Comparison of ENCODE assay signal across 9 cellular contexts in the genomic region with DNA sequence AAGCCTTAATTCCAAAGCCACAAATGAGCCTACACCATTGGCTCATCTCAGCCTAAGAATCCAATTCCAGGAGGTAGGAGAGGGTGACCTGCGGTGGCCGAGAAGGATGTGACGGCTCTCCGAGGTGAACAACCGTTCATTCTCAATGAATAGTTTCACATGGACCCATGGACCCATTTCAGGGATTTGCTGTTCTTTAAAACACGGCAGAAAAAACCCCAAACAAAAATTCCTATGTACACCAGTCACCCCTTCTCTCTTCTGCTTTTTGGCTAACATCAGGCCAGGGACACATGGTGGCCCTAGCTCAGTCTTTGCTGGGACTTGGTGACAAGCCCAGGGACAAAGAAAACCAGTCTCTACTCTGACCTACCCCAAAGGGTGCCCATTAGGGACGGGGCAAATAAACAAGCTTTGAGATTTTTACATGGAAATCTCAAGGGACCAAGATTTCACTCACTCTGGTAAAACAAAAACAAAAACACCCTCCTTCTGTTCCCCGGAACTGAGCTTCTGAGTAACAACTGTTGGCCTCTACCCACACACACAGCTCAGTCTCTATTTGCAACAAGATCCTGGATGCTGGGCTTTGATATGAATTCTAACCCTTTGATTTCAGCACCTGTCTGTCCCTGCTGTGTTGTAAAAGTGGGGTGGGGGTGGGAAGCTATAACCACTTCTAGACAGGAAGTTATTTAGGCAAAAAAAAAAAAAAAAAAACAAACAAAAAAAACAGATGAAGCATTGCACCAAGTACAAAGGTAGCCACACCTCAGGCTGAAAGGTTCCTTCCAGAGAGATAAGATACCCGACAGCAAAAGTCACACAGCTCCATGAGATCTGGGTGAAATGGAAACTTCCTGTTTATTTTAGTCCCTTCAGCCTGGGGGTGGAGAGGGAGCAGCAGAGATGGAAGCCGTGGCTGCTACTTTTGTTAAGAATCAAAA. TPM values are rescaled to one million over a fixed set of nuclear protein-coding genes. Genes with fewer than 3 reads are reported as not detected.
DNase-seq lines count a peak whose midpoint lies in the region; ATAC-seq and TF ChIP-seq lines count a peak whose summit lies in the region.
"Had no signal": no experiment of that assay in that cellular context is flagged by ENCODE, and none has a peak within 500 bp of the region (broad histone marks: within the 10 kb centered on the region; RNA-seq: fewer than 3 reads in every experiment).

No MANE protein-coding gene starts in this region.

- CTCF ChIA-PET in AG04450 (lab: Charles Lee): interaction anchor here (1.0 kb wide), 1 partner anchor 10 kb away, joined by 4 read pairs; no protein-coding TSS in a partner anchor
- CTCF ChIA-PET in IMR-90 (lab: Yijun Ruan, JAX): no interaction called here

- H3K14ac ChIP-seq in IMR-90 (replicated peaks; ENCODE audit: low read depth, low read length): peak overlapping the region; percentile 79; the same call in 1 of the 2 replicates

- H3K4me2 ChIP-seq in IMR-90 (ENCODE audit: low read depth, low read length): peak overlapping the region; percentile 52

- H3K18ac ChIP-seq in IMR-90 (ENCODE audit: low read depth, low read length): peak overlapping the region; percentile 84

- H2AFZ ChIP-seq in IMR-90 (replicated peaks; ENCODE audit: low read length, poor library complexity): peak overlapping the region; percentile 79

- ATAC-seq in IMR-90 (ENCODE audit: low read depth) (peak; percentile 36), right lobe of liver (peak; percentile 55 to 59 (median 56)), GM21576 (IDR thresholded peaks at IDR 0.05; ENCODE audit: unreplicated experiment) (no peak), GM21619 (IDR thresholded peaks at IDR 0.05; ENCODE audit: unreplicated experiment) (no peak), HG03457 (IDR thresholded peaks at IDR 0.05; ENCODE audit: unreplicated experiment) (no peak), GM21825 (IDR thresholded peaks at IDR 0.05; ENCODE audit: unreplicated experiment) (no peak)

- H2BK15ac ChIP-seq in IMR-90 (ENCODE audit: low read depth, low read length): peak overlapping the region; percentile 86; the same call in 2 of the 3 replicates

- H3K4me1 ChIP-seq in IMR-90 (ENCODE audit: control insufficient read depth, insufficient read depth, low read length) (peaks cover 13% of the 10 kb centered on the region), right lobe of liver (peaks cover 0 to 6% (median 0%) of the 10 kb centered on the region in 4 donors)

- H2BK120ac ChIP-seq in IMR-90 (ENCODE audit: low read depth, low read length): peak overlapping the region; percentile 93

- TF ChIP-seq POLR2A in IMR-90 (IDR thresholded peaks at IDR 0.05; ENCODE audit: low read depth, low read length) (no peak), right lobe of liver (IDR thresholded peaks at IDR 0.05) (no peak)

- no peak overlapping the region for H3K56ac ChIP-seq in IMR-90 (ENCODE audit: extremely low read depth, insufficient read depth, low read length)

- no peaks in the 10 kb centered on the region for H3K36me3 ChIP-seq in IMR-90 (ENCODE audit: control insufficient read depth, insufficient read depth, low read length)
- H3K36me3 ChIP-seq in right lobe of liver: no peaks in the 10 kb centered on the region

- TF ChIP-seq RAD21 in IMR-90 (IDR thresholded peaks at IDR 0.05; ENCODE audit: low read length): no peak

- H3K9ac ChIP-seq in IMR-90 (ENCODE audit: low read depth, low read length): 0 out of 2 replicates have a peak overlapping the region, but pooled peaks have one; percentile 21

- dilution Hi-C loops in IMR-90 (cut with HindIII; ENCODE audit: low sequenced_read_pairs, unreplicated experiment): no loop called here

- H4K8ac ChIP-seq in IMR-90 (ENCODE audit: low read depth in 2 of 2, low read length in 2 of 2): peak overlapping the region; percentile 20 to 88

- H2AK9ac ChIP-seq in IMR-90 (replicated peaks; ENCODE audit: low read depth, low read length, poor library complexity): peak overlapping the region; percentile 5

- H3K9me1 ChIP-seq in IMR-90 (ENCODE audit: insufficient read depth, low read length): peaks cover 5% of the 10 kb centered on the region; the same call in 1 of the 2 replicates

- H4K5ac ChIP-seq in IMR-90 (ENCODE audit: low read depth, low read length): peak overlapping the region; percentile 71

- intact Hi-C loops in IMR-90 (cut with micrococcal nuclease) (no loop called here), right lobe of liver (cut with DNase I) (no loop called here)

- H2BK5ac ChIP-seq in IMR-90 (ENCODE audit: low read depth, low read length, poor library complexity, severe bottlenecking): peak overlapping the region; percentile 71

- H3K27me3 ChIP-seq in AG04450 (ENCODE audit: control insufficient read depth, insufficient read depth, low read length): no peaks in the 10 kb centered on the region
- peaks cover 2% of the 10 kb centered on the region; the same call in 1 of the 2 replicates for H3K27me3 ChIP-seq in IMR-90 (ENCODE audit: control insufficient read depth, insufficient read depth, low read length)
- no peaks in the 10 kb centered on the region for H3K27me3 ChIP-seq in right lobe of liver

- DNase-seq in AG04450 (ENCODE audit: low read depth, low spot score) (no peak), IMR-90 (peak; percentile 34), right lobe of liver (no peak)
- DNase-seq in activated T-cell treated with anti-CD3 and anti-CD28 coated beads, Interleukin-2, amount 50 U/mL, for 1 hour: peak; percentile 23
- DNase-seq: NCI-H446 had no signal

- H2BK20ac ChIP-seq in IMR-90 (ENCODE audit: low read depth, low read length): peak overlapping the region; percentile 90

- H3K4me3 ChIP-seq in AG04450 (ENCODE audit: low read depth, low read length): no peak overlapping the region
- H3K4me3 ChIP-seq in IMR-90 (ENCODE audit: insufficient read depth, low read depth, low read length): no peak overlapping the region
- no peak overlapping the region for H3K4me3 ChIP-seq in right lobe of liver

- peak overlapping the region; percentile 85 for H4K91ac ChIP-seq in IMR-90 (ENCODE audit: insufficient read depth, low read depth, low read length)

- H4K20me1 ChIP-seq in IMR-90 (ENCODE audit: insufficient read depth, low read length): no peaks in the 10 kb centered on the region

- H3K23ac ChIP-seq in IMR-90 (ENCODE audit: low read depth, low read length): peak overlapping the region; percentile 69; the same call in 1 of the 2 replicates

- BruUV-seq in IMR-90 (replicated peaks; lab: Mats Ljungman, UMichigan): no TSS peak

- TF ChIP-seq CTCF in AG04450 (IDR thresholded peaks at IDR 0.05; ENCODE audit: low read depth, low read length) (no peak), IMR-90 (conservative IDR thresholded peaks at IDR 0.05; ENCODE audit: low read depth, low read length) (no peak), right lobe of liver (IDR thresholded peaks at IDR 0.05) (no peak)

- H3K79me1 ChIP-seq in IMR-90 (ENCODE audit: low read depth in 1 of 2, low read length in 2 of 2): no peaks in the 10 kb centered on the region; a peak in 1 of 4 replicates

- no peaks in the 10 kb centered on the region for H3K9me3 ChIP-seq in AG04450 (ENCODE audit: control insufficient read depth, insufficient read depth, low read length)
- no peaks in the 10 kb centered on the region for H3K9me3 ChIP-seq in IMR-90 (ENCODE audit: control insufficient read depth, insufficient read depth, low read length)
- no peaks in the 10 kb centered on the region for H3K9me3 ChIP-seq in right lobe of liver

- POLR2A ChIA-PET in AG04450 (lab: Yijun Ruan, JAX) (no interaction called here), IMR-90 (lab: Charles Lee; ENCODE audit: unreplicated experiment) (interaction anchor here (0.5 to 0.6 kb wide), 2 partner anchors 12 to 108 kb away, joined by 4 to 7 read pairs; no protein-coding TSS in a partner anchor)

- H3K4ac ChIP-seq in IMR-90 (ENCODE audit: low read depth, low read length): peak overlapping the region; percentile 89

- peak overlapping the region; percentile 93; the same call in 1 of the 2 replicates for H2AK5ac ChIP-seq in IMR-90 (ENCODE audit: low read depth, low read length)

- in situ Hi-C loops in IMR-90 (cut with MboI; ENCODE audit: low sequenced_read_pairs): no loop called here

- no CpG with 5 or more reads among the region's 10 CpGs for WGBS in IMR-90 (ENCODE audit: extremely low coverage in 2 of 2, insufficient read length in 1 of 2), 2 experiments
- WGBS in right lobe of liver (ENCODE audit: insufficient coverage, low coverage, low lambda C conversion rate, missing lambda C conversion rate): 47% methylated on average over 10 of the region's 10 CpGs

- peak overlapping the region; percentile 68 for H3K27ac ChIP-seq in AG04450 (ENCODE audit: low read depth, low read length)
- peak overlapping the region; percentile 85 for H3K27ac ChIP-seq in IMR-90 (ENCODE audit: insufficient read depth, low read length)
- H3K27ac ChIP-seq in right lobe of liver: peak overlapping the region; percentile 52 to 87 (median 80)

TF ChIP-seq in IMR-90, 13 proteins besides CTCF, POLR2A, EP300 and RAD21 (continues in another document):
- TF ChIP-seq FOS (IDR thresholded peaks at IDR 0.05; ENCODE audit: low read depth, low read length) (no peak), CEBPB (IDR thresholded peaks at IDR 0.05; ENCODE audit: low read depth, low read length) (no peak), RFX5 (IDR thresholded peaks at IDR 0.05; ENCODE audit: low read depth, low read length) (no peak), SMC3 (IDR thresholded peaks at IDR 0.05; ENCODE audit: low read depth, low read length) (no peak), RCOR1 (IDR thresholded peaks at IDR 0.05; ENCODE audit: insufficient replicate concordance, low read length) (no peak), MAZ (IDR thresholded peaks at IDR 0.05; ENCODE audit: borderline replicate concordance, low read depth, low read length) (no peak), MXI1 (IDR thresholded peaks at IDR 0.05; ENCODE audit: borderline replicate concordance, low read depth, low read length) (no peak), MAFK (IDR thresholded peaks at IDR 0.05; ENCODE audit: low read depth, low read length) (no peak)
- TF ChIP-seq, protein P1, sequence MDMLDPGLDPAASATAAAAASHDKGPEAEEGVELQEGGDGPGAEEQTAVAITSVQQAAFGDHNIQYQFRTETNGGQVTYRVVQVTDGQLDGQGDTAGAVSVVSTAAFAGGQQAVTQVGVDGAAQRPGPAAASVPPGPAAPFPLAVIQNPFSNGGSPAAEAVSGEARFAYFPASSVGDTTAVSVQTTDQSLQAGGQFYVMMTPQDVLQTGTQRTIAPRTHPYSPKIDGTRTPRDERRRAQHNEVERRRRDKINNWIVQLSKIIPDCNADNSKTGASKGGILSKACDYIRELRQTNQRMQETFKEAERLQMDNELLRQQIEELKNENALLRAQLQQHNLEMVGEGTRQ (IDR thresholded peaks at IDR 0.05; ENCODE audit: low read depth, low read length): no peak

RNA-seq across cellular contexts. Expression of a gene that starts 49.0 kb away (rescaled TPM):
- polyA plus RNA-seq in AG04450 (2011; rRNA removed) (110 and 111 TPM in 2 replicates), IMR-90 (2012; rRNA removed) (53.2 and 64.8 TPM in 2 replicates)
- polyA minus RNA-seq in AG04450 (2011; rRNA and poly(A)+ RNA removed): 160 and 192 TPM in 2 replicates
- total RNA-seq in IMR-90 (2012; rRNA removed) (229 and 448 TPM in 2 replicates), right lobe of liver (100 to 1,000 TPM in 5 of 6 experiments, 10 to 100 TPM in 1; 85.1 to 210 (median 138) TPM)
- polyA plus RNA-seq in IMR-90 (2012; cell fraction: cytosol; rRNA removed): 12.7 and 13.6 TPM in 2 replicates
- polyA plus RNA-seq in IMR-90 (2012; cell fraction: nucleus; rRNA removed; ENCODE audit: low replicate concordance): 16.8 and 91.2 TPM in 2 replicates

Comparison
In these comparisons a context has a peak if more than half of its experiments do, and no peak if none do; other contexts are left out.
1. DNase-seq: peak in IMR-90 (single experiment) and activated T-cell treated with anti-CD3 and anti-CD28 coated beads, Interleukin-2, amount 50 U/mL, for 1 hour (single experiment); none in AG04450 (single experiment) and right lobe of liver (0 of 3).
2. ATAC-seq: peak in IMR-90 (single experiment) and right lobe of liver (4 of 4); none in GM21576 (single experiment), GM21619 (single experiment), HG03457 (single experiment) and GM21825 (single experiment).
3. Peak in every context shown above with its lines, with median percentiles within 50 percentile points of each other: H3K27ac ChIP-seq.